In genomic region chr10:11401314-11402222, GRCh38 we compare ENCODE assay signal across 22 cellular contexts.
DNase-seq lines count a peak whose midpoint lies in the region; ATAC-seq and TF ChIP-seq lines count a peak whose summit lies in the region.
"Had no signal": no experiment of that assay in that cellular context is flagged by ENCODE, and none has a peak within 500 bp of the region (broad histone marks: within the 10 kb centered on the region; RNA-seq: fewer than 3 reads in every experiment).

No MANE protein-coding gene starts in this region.

- H3K36me3 ChIP-seq in NT2/D1 (ENCODE audit: insufficient read depth, insufficient read length, low read length), result no peaks in the 10 kb centered on the region
- no peaks in the 10 kb centered on the region for H3K36me3 ChIP-seq in osteoblast (ENCODE audit: insufficient read depth, low read length)
- H3K36me3 ChIP-seq: adrenal gland, heart right ventricle, sigmoid colon, stomach had no signal

- no peak overlapping the region for H3K4me3 Mint-ChIP-seq in activated CD4-positive, alpha-beta T cell treated with anti-CD3 and anti-CD28 coated beads for 36 hours
- H3K4me3 Mint-ChIP-seq in brain, result peak overlapping the region in 1 of 5 experiments; percentile 58
- no peak overlapping the region for H3K4me3 Mint-ChIP-seq in MCF 10A (ENCODE audit: unreplicated experiment)

- TF ChIP-seq CTCF in brain (conservative IDR thresholded peaks at IDR 0.05) (no peak), osteoblast (IDR thresholded peaks at IDR 0.05; ENCODE audit: extremely low read depth, low read depth, low read length) (no peak), GM13977 (IDR thresholded peaks at IDR 0.05; ENCODE audit: extremely low read depth, insufficient read depth, missing control alignments) (no peak), MCF 10A (IDR thresholded peaks at IDR 0.05; ENCODE audit: unreplicated experiment) (no peak)

- H3K27ac ChIP-seq in osteoblast (ENCODE audit: low read depth, low read length), result no peak overlapping the region
- H3K27ac ChIP-seq: 22Rv1, adrenal gland, heart right ventricle, sigmoid colon, stomach had no signal

- H3K27me3 ChIP-seq in NT2/D1 (ENCODE audit: insufficient read depth, insufficient read length), result no peaks in the 10 kb centered on the region
- H3K27me3 ChIP-seq in osteoblast (ENCODE audit: insufficient read depth, low read length), result no peaks in the 10 kb centered on the region
- H3K27me3 ChIP-seq: adrenal gland, heart right ventricle, sigmoid colon, stomach had no signal

- BruUV-seq in MCF 10A (replicated peaks; lab: Mats Ljungman, UMichigan), result no TSS peak

- H3K9ac ChIP-seq in NT2/D1 (ENCODE audit: insufficient read length, low read depth), result peak overlapping the region; percentile 8

- peak; percentile 30 for DNase-seq in activated CD4-positive, alpha-beta T cell treated with anti-CD3 and anti-CD28 coated beads for 36 hours
- no peak for DNase-seq in activated CD4-positive, alpha-beta T cell treated with anti-CD3 and anti-CD28 coated beads for 4 hours
- DNase-seq in NT2/D1 (ENCODE audit: low read depth, low spot score), result no peak
- peak; percentile 66 for DNase-seq in osteoblast (ENCODE audit: insufficient read length, low spot score, missing footprints)
- DNase-seq in GM13977 (ENCODE audit: low spot score), result no peak
- no peak for DNase-seq in MCF 10A (ENCODE audit: unreplicated experiment)
- DNase-seq: activated CD4-positive, CD25-positive, alpha-beta regulatory T cell treated with anti-CD3 and anti-CD28 coated beads, Interleukin-2, amount 50 U/mL, for 72 hours; adrenal gland; heart right ventricle; KG1; NCI-H1417 treated with DMSO at 0.1 percent for 48 hours; NCI-H510A; sigmoid colon; stomach; SW 1271 had no signal

- intact Hi-C loops in activated CD4-positive, alpha-beta T cell treated with anti-CD3 and anti-CD28 coated beads for 36 hours (cut with DNase I, micrococcal nuclease), result loop anchor here in 1 of 2 experiments (2.0 kb wide), 1 partner anchor 39 kb away; no protein-coding TSS in a partner anchor
- intact Hi-C loops in MCF 10A (cut with micrococcal nuclease), result no loop called here

- H3K27ac Mint-ChIP-seq in activated CD4-positive, alpha-beta T cell treated with anti-CD3 and anti-CD28 coated beads for 36 hours, result peak overlapping the region; percentile 90
- H3K27ac Mint-ChIP-seq in brain (peak overlapping the region in 4 of 5 experiments; percentile 49 to 92 (median 76)), MCF 10A (ENCODE audit: low read depth, unreplicated experiment) (no peak overlapping the region)

- H3K4me1 ChIP-seq in NT2/D1 (ENCODE audit: insufficient read depth, insufficient read length) (peaks cover 10% of the 10 kb centered on the region), osteoblast (ENCODE audit: insufficient read depth, low read length) (no peaks in the 10 kb centered on the region)
- H3K4me1 ChIP-seq: adrenal gland, Caco-2, stomach had no signal

- H4K20me1 ChIP-seq in osteoblast (ENCODE audit: insufficient read depth, low read length), result no peaks in the 10 kb centered on the region

- POLR2A ChIA-PET in activated CD4-positive, alpha-beta T cell treated with anti-CD3 and anti-CD28 coated beads for 36 hours (lab: Charles Lee), result no interaction called here
- POLR2A ChIA-PET in MCF 10A (lab: Yijun Ruan, JAX), result interaction anchor here (0.7 kb wide), 1 partner anchor 18 kb away, joined by 3 read pairs; no protein-coding TSS in a partner anchor

- CTCF ChIA-PET in activated CD4-positive, alpha-beta T cell treated with anti-CD3 and anti-CD28 coated beads for 36 hours (lab: Charles Lee), result interaction anchor here (0.8 to 1.5 kb wide), 2 partner anchors 12 to 81 kb away, joined by 3 to 4 read pairs; no protein-coding TSS in a partner anchor
- CTCF ChIA-PET in MCF 10A (lab: Yijun Ruan, JAX), result no interaction called here

- H3K4me2 ChIP-seq in osteoblast (ENCODE audit: insufficient read depth, low read length), result no peak overlapping the region

- H3K9me3 ChIP-seq in NT2/D1 (ENCODE audit: insufficient read depth, low read length), result no peaks in the 10 kb centered on the region
- H3K9me3 ChIP-seq in osteoblast (ENCODE audit: low read depth, low read length), result no peaks in the 10 kb centered on the region
- H3K9me3 ChIP-seq: adrenal gland, Caco-2, heart right ventricle, sigmoid colon, stomach had no signal

- no peaks in the 10 kb centered on the region for H3K79me2 ChIP-seq in osteoblast (ENCODE audit: insufficient read depth, low read length)

- H3K4me1 Mint-ChIP-seq in activated CD4-positive, alpha-beta T cell treated with anti-CD3 and anti-CD28 coated beads for 36 hours, result peaks cover 49% of the 10 kb centered on the region
- H3K4me1 Mint-ChIP-seq in brain (peaks cover 56% of the 10 kb centered on the region), MCF 10A (ENCODE audit: insufficient read depth, unreplicated experiment) (no peaks in the 10 kb centered on the region)

- H3K9me3 Mint-ChIP-seq in activated CD4-positive, alpha-beta T cell treated with anti-CD3 and anti-CD28 coated beads for 36 hours (ENCODE audit: low read depth), result peaks cover 8% of the 10 kb centered on the region
- H3K9me3 Mint-ChIP-seq in brain (peaks cover 10 to 16% (median 15%) of the 10 kb centered on the region in 5 experiments), MCF 10A (ENCODE audit: unreplicated experiment) (no peaks in the 10 kb centered on the region)

- H3K4me3 ChIP-seq in NT2/D1 (ENCODE audit: insufficient read length, low read depth), result no peak overlapping the region
- no peak overlapping the region for H3K4me3 ChIP-seq in osteoblast (ENCODE audit: insufficient read depth, low read length)
- H3K4me3 ChIP-seq: adrenal gland, heart right ventricle, sigmoid colon, stomach had no signal

- no peak overlapping the region for H2AFZ ChIP-seq in osteoblast (ENCODE audit: low read length)

- H3K36me3 Mint-ChIP-seq in activated CD4-positive, alpha-beta T cell treated with anti-CD3 and anti-CD28 coated beads for 36 hours (ENCODE audit: low read depth), result peaks cover 10% of the 10 kb centered on the region
- no peaks in the 10 kb centered on the region for H3K36me3 Mint-ChIP-seq in brain
- no peaks in the 10 kb centered on the region for H3K36me3 Mint-ChIP-seq in MCF 10A (ENCODE audit: insufficient read depth, unreplicated experiment)

- H3K27me3 Mint-ChIP-seq in activated CD4-positive, alpha-beta T cell treated with anti-CD3 and anti-CD28 coated beads for 36 hours, result no peaks in the 10 kb centered on the region
- H3K27me3 Mint-ChIP-seq in brain (peaks cover 7% of the 10 kb centered on the region), MCF 10A (ENCODE audit: insufficient read depth, unreplicated experiment) (no peaks in the 10 kb centered on the region)

- in situ Hi-C loops in GM13977 (cut with MboI; ENCODE audit: low pct_unique_long_range_greater_than_20kb, low sequenced_read_pairs, unreplicated experiment), result no loop called here

- ATAC-seq in activated CD4-positive, alpha-beta T cell treated with anti-CD3 and anti-CD28 coated beads for 36 hours, result no peak
- no peak for ATAC-seq in HG03354 (IDR thresholded peaks at IDR 0.05; ENCODE audit: poor library complexity, severe bottlenecking, unreplicated experiment)
- ATAC-seq: esophagus mucosa, heart right ventricle, left lobe of liver, Panc1 had no signal

Comparison
In these comparisons a context has a peak if more than half of its experiments do, and no peak if none do; other contexts are left out.
1. DNase-seq: peak in activated CD4-positive, alpha-beta T cell treated with anti-CD3 and anti-CD28 coated beads for 36 hours (single experiment) and osteoblast (single experiment); none in activated CD4-positive, alpha-beta T cell treated with anti-CD3 and anti-CD28 coated beads for 4 hours (0 of 2), NT2/D1 (single experiment), GM13977 (single experiment) and MCF 10A (single experiment).